ENCODE assay signal across 1 cellular context in the genomic region with DNA sequence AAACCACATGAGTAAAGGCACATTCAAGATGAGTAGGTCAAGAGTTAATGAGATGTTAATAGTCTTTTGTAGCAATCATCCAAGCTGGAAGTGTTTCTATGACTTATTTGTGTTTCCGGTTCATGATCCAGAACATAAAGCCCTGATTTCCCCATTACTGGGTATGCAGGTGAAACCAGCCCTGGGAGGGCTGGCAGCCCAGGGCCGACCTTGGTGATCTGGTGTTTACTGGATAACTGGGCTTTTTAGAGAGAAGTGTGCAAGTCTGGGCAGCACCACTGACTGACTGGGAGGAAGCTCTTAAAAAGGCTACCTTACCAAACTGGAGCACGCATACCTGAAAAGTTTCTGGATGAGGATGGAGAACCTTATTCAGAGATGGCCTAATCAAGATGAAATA.
TF ChIP-seq lines count a peak whose summit lies in the region.

No MANE protein-coding gene starts in this region.

TF ChIP-seq in GM12878, 131 proteins besides CTCF, POLR2A, EP300 and RAD21 (continued from another document):
- TF ChIP-seq, protein P1, sequence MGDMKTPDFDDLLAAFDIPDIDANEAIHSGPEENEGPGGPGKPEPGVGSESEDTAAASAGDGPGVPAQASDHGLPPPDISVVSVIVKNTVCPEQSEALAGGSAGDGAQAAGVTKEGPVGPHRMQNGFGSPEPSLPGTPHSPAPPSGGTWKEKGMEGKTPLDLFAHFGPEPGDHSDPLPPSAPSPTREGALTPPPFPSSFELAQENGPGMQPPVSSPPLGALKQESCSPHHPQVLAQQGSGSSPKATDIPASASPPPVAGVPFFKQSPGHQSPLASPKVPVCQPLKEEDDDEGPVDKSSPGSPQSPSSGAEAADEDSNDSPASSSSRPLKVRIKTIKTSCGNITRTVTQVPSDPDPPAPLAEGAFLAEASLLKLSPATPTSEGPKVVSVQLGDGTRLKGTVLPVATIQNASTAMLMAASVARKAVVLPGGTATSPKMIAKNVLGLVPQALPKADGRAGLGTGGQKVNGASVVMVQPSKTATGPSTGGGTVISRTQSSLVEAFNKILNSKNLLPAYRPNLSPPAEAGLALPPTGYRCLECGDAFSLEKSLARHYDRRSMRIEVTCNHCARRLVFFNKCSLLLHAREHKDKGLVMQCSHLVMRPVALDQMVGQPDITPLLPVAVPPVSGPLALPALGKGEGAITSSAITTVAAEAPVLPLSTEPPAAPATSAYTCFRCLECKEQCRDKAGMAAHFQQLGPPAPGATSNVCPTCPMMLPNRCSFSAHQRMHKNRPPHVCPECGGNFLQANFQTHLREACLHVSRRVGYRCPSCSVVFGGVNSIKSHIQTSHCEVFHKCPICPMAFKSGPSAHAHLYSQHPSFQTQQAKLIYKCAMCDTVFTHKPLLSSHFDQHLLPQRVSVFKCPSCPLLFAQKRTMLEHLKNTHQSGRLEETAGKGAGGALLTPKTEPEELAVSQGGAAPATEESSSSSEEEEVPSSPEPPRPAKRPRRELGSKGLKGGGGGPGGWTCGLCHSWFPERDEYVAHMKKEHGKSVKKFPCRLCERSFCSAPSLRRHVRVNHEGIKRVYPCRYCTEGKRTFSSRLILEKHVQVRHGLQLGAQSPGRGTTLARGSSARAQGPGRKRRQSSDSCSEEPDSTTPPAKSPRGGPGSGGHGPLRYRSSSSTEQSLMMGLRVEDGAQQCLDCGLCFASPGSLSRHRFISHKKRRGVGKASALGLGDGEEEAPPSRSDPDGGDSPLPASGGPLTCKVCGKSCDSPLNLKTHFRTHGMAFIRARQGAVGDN (IDR thresholded peaks at IDR 0.05), result no peak
- no peak for TF ChIP-seq EED (IDR thresholded peaks at IDR 0.05; ENCODE audit: low read depth)
- TF ChIP-seq CREB1 (IDR thresholded peaks at IDR 0.05; ENCODE audit: low read depth), result no peak
- no peak for TF ChIP-seq TCF12 (IDR thresholded peaks at IDR 0.05; ENCODE audit: low read depth, low read length)
